In the genomic region with DNA sequence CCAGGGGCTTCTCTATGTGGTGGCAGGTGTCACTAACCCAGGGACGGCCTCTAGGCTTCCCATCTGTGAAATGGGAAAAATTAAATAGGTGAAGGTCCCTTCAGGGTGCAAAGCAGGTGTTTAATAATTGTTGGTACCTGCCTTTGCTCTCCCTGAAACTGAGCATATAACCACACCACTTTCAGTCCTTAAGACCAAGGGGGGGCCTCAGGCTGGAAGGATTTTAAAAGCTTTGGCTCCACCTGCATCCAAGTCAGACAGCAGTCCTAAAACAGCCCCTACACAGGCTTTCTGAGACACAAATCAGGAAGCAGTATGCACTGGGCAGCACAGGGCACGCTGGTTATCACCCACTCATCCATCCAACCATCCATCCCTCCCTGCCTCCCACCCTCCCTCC, we compare ENCODE assay signal across 16 cellular contexts.
"Had no signal": no experiment of that assay in that cellular context is flagged by ENCODE, and none has a peak within 500 bp of the region (broad histone marks: within the 10 kb centered on the region; RNA-seq: fewer than 3 reads in every experiment).

No MANE protein-coding gene starts in this region.

- H3K4me2 ChIP-seq: SK-N-SH had no signal

- H3K9me3 ChIP-seq: SK-N-SH had no signal

- H3K9ac ChIP-seq: SK-N-SH had no signal

- H3K9me2 ChIP-seq: SK-N-SH had no signal

- DNase-seq: KBM-7, NCI-H1092, NCI-H1105 treated with DMSO at 0.1 percent for 48 hours, NCI-H1417 treated with DMSO at 0.1 percent for 48 hours, NCI-H146, NCI-H1694 treated with DMSO at 0.1 percent for 48 hours, NCI-H1930, NCI-H2081, NCI-H2107, NCI-H2227 treated with DMSO at 0.1 percent for 48 hours, NCI-H524, NCI-H526 treated with DMSO at 0.1 percent for 48 hours, NCI-H748 treated with DMSO at 0.1 percent for 48 hours, SHP77, SK-N-SH had no signal

- H3K27ac ChIP-seq: RWPE1 had no signal
